ENCODE assay signal across 8 cellular contexts in the genomic region with DNA sequence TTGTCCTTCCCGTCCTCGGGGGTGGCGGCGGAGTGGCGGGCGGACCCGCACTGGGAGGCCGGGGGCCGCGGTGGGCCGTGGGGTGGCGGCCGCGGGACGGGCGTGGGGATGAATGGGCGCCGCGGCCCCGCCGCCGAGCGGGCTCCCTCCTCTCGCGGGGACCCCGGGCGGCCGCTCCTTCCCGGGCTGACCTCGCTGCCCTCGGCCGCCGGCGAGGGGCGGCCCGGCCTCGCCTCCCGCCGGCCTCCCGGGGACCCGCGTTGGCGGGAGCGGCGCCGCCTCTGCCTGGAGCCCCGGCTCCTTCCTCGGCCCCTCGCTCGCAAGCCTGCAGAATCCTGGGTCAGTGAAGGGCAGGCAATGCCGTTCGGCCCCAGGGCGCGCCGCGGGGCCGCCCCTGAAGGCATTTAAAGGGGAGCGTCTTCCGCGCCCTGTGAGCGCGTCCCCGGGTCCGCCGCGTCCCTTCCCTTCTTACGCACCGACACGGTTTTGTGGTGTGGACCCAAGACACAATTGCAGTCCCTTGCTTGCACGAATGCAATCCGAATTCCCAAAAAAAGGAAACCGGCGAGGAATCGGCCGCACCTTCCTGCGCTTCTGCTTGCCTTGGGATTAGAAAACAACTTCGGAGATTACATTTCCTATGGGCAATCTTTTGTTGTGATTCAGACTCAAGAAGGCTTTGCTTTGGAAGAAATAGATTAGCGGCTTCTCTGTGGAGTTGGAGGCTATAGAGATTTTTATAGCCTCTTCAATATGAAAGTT. TPM values are rescaled to one million over a fixed set of nuclear protein-coding genes. Genes with fewer than 3 reads are reported as not detected.
A peak's percentile ranks its signal among the peaks of the same experiment; 100 is the strongest.
DNase-seq lines count a peak whose midpoint lies in the region; ATAC-seq, FAIRE-seq and TF ChIP-seq lines count a peak whose summit lies in the region.

No MANE protein-coding gene starts in this region.

- TF ChIP-seq EP300 in A549 (IDR thresholded peaks at IDR 0.05), result no peak

- no peak for TF ChIP-seq CTCF in A549 (IDR thresholded peaks at IDR 0.05)
- no peak for TF ChIP-seq CTCF in GM13977 (IDR thresholded peaks at IDR 0.05; ENCODE audit: extremely low read depth, insufficient read depth, missing control alignments)
- TF ChIP-seq CTCF in breast epithelium (IDR thresholded peaks at IDR 0.05), result no peak

- H3K4me3 ChIP-seq in A549 (peak overlapping the region; percentile 100), breast epithelium (peak overlapping the region; percentile 88 to 98 (median 94)), iPS-20b (ENCODE audit: low read length) (peak overlapping the region; percentile 97), skeletal muscle tissue (ENCODE audit: low read length in 3 of 3) (peak overlapping the region; percentile 84 to 94 (median 93))

- peaks cover 28% of the 10 kb centered on the region for H3K4me1 ChIP-seq in A549
- peaks cover 0 to 3% of the 10 kb centered on the region in 2 donors for H3K4me1 ChIP-seq in breast epithelium
- peaks cover 12% of the 10 kb centered on the region for H3K4me1 ChIP-seq in iPS-20b (ENCODE audit: insufficient read depth, low read length)
- peaks cover 6 to 24% (median 23%) of the 10 kb centered on the region in 3 donors for H3K4me1 ChIP-seq in skeletal muscle tissue (ENCODE audit: control insufficient read depth in 3 of 3, insufficient read depth in 3 of 3, low read length in 3 of 3)

- TF ChIP-seq RAD21 in A549 (conservative IDR thresholded peaks at IDR 0.05 in 1 of 2, IDR thresholded peaks at IDR 0.05 in 1 of 2), result no peak

- H3K27me3 ChIP-seq in breast epithelium (no peaks in the 10 kb centered on the region), iPS-20b (ENCODE audit: insufficient read depth, low read length) (no peaks in the 10 kb centered on the region), skeletal muscle tissue (ENCODE audit: control insufficient read depth in 3 of 3, insufficient read depth in 3 of 3, low read length in 3 of 3) (no peaks in the 10 kb centered on the region)

- H3K36me3 ChIP-seq in breast epithelium (no peaks in the 10 kb centered on the region), iPS-20b (ENCODE audit: insufficient read depth, low read depth, low read length) (no peaks in the 10 kb centered on the region), skeletal muscle tissue (ENCODE audit: control insufficient read depth in 3 of 3, insufficient read depth in 3 of 3, low read length in 3 of 3) (no peaks in the 10 kb centered on the region)

- DNase-seq in A549 (ENCODE audit: low read depth in 1 of 2, low spot score in 1 of 2) (peak in 1 of 2 experiments; percentile 12), GM13977 (ENCODE audit: low spot score) (peak; percentile 35), SK-N-DZ (ENCODE audit: low spot score) (peak; percentile 11), breast epithelium (ENCODE audit: low spot score in 2 of 2) (no peak)

- TF ChIP-seq POLR2A in A549 (IDR thresholded peaks at IDR 0.05; ENCODE audit: low read length) (no peak), breast epithelium (IDR thresholded peaks at IDR 0.05) (no peak)

- H3K9ac ChIP-seq in iPS-20b (ENCODE audit: low read depth, low read length), result peak overlapping the region; percentile 86; the same call in 1 of the 2 replicates
- H3K9ac ChIP-seq in skeletal muscle tissue (ENCODE audit: low read depth in 1 of 3, low read length in 3 of 3), result peak overlapping the region; percentile 76 to 87 (median 86)

- intact Hi-C loops in breast epithelium (cut with DNase I; ENCODE audit: low total_unique reads), result loop anchor here (10.0 kb wide), 1 partner anchor 252 kb away; no protein-coding TSS in a partner anchor

- H3K4me2 ChIP-seq in A549, result peak overlapping the region; percentile 91

- in situ Hi-C loops in GM13977 (cut with MboI; ENCODE audit: low pct_unique_long_range_greater_than_20kb, low sequenced_read_pairs, unreplicated experiment), result no loop called here

- WGBS in A549 (ENCODE audit: missing lambda C conversion rate), result under 1% methylated on average over 12 of the region's 78 CpGs

- CTCF ChIA-PET in A549 (lab: Yijun Ruan, JAX), result no interaction called here

- no peaks in the 10 kb centered on the region for H3K9me3 ChIP-seq in A549
- no peaks in the 10 kb centered on the region for H3K9me3 ChIP-seq in breast epithelium
- H3K9me3 ChIP-seq in iPS-20b (ENCODE audit: insufficient read depth, low read depth, low read length), result no peaks in the 10 kb centered on the region
- H3K9me3 ChIP-seq in skeletal muscle tissue (ENCODE audit: control insufficient read depth in 3 of 3, low read length in 3 of 3), result no peaks in the 10 kb centered on the region

- no peak for FAIRE-seq in A549 (lab: Jason Lieb, UNC)

- ATAC-seq in A549 (peak in 1 of 2 experiments; percentile 21; a peak in 3 of 6 replicates), HG03354 (IDR thresholded peaks at IDR 0.05; ENCODE audit: poor library complexity, severe bottlenecking, unreplicated experiment) (no peak), HG03135 (IDR thresholded peaks at IDR 0.05; ENCODE audit: unreplicated experiment) (no peak)

- POLR2A ChIA-PET in A549 (lab: Yijun Ruan, JAX), result interaction anchor here (0.5 kb wide), 1 partner anchor 22 kb away, joined by 4 read pairs; no protein-coding TSS in a partner anchor

- peak overlapping the region; percentile 92 to 98 for H3K27ac ChIP-seq in A549
- peak overlapping the region; percentile 93 to 96 for H3K27ac ChIP-seq in breast epithelium
- H3K27ac ChIP-seq in iPS-20b (ENCODE audit: low read length), result peak overlapping the region; percentile 10
- peak overlapping the region; percentile 62 for H3K27ac ChIP-seq in skeletal muscle tissue (ENCODE audit: low read depth, low read length)

TF ChIP-seq in A549, 52 proteins besides CTCF, POLR2A, EP300 and RAD21 (continues in another document):
- no peak for TF ChIP-seq RCOR1 (IDR thresholded peaks at IDR 0.05; ENCODE audit: low read depth, low read length)
- TF ChIP-seq ZSCAN20 (CRISPR knock-in tag; IDR thresholded peaks at IDR 0.05), result no peak
- no peak for TF ChIP-seq KDM5A (IDR thresholded peaks at IDR 0.05)
- no peak for TF ChIP-seq FOSB (CRISPR knock-in tag; IDR thresholded peaks at IDR 0.05)
- TF ChIP-seq, protein P1, sequence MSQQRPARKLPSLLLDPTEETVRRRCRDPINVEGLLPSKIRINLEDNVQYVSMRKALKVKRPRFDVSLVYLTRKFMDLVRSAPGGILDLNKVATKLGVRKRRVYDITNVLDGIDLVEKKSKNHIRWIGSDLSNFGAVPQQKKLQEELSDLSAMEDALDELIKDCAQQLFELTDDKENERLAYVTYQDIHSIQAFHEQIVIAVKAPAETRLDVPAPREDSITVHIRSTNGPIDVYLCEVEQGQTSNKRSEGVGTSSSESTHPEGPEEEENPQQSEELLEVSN (IDR thresholded peaks at IDR 0.05; ENCODE audit: borderline replicate concordance, low read depth), result no peak
- TF ChIP-seq GATA3 (IDR thresholded peaks at IDR 0.05; ENCODE audit: borderline replicate concordance), result no peak
- no peak for TF ChIP-seq NR3C1 (IDR thresholded peaks at IDR 0.05)
- no peak for TF ChIP-seq HDAC2 (IDR thresholded peaks at IDR 0.05)
- TF ChIP-seq NPAS2 (CRISPR knock-in tag; IDR thresholded peaks at IDR 0.05; ENCODE audit: borderline replicate concordance), result no peak
- no peak for TF ChIP-seq FOSL2 (IDR thresholded peaks at IDR 0.05)
- no peak for TF ChIP-seq FOSL2 (CRISPR knock-in tag; IDR thresholded peaks at IDR 0.05)
- no peak for TF ChIP-seq CBX8 (IDR thresholded peaks at IDR 0.05)

RNA-seq across cellular contexts. Expression of a gene that starts 0.8 kb away (rescaled TPM):
- 23.7 and 24.4 TPM in 2 replicates for polyA plus RNA-seq in A549 (2011; rRNA removed)
- 20.2 and 23.8 TPM in 2 replicates for polyA plus RNA-seq in A549 (2012; cell fraction: cytosol; rRNA removed)
- 28.0 and 32.0 TPM in 2 replicates for polyA plus RNA-seq in A549 (2012; cell fraction: nucleus; rRNA removed)
- polyA plus RNA-seq in A549 (2017; fragmentation: RNase III; extraction: RNeasy Plus Mini Kit Qiagen cat#74134 plus additional on column Dnase treatment), result 15.2 to 17.0 TPM (median 16.7 TPM) in 3 replicates
- 24.1 and 28.0 TPM in 2 replicates for polyA minus RNA-seq in A549 (2011; rRNA and poly(A)+ RNA removed)
- 28.5 and 34.8 TPM in 2 replicates for polyA plus RNA-seq in SK-N-DZ (2014; cell fraction: cytosol; rRNA removed)
- polyA plus RNA-seq in SK-N-DZ (2014; cell fraction: nucleus; rRNA removed), result 34.1 and 36.8 TPM in 2 replicates
- 100 to 1,000 TPM in 1 of 3 donors, 10 to 100 TPM in 2; 39.5 to 113 (median 58.3) TPM for total RNA-seq in breast epithelium
- total RNA-seq in skeletal muscle tissue, result 21.4 TPM

RNA-seq across cellular contexts. Expression of a gene that starts 1.5 kb away (rescaled TPM):
- polyA plus RNA-seq in A549 (2011; rRNA removed) (34.3 and 38.9 TPM in 2 replicates), A549 (2017; fragmentation: RNase III; extraction: RNeasy Plus Mini Kit Qiagen cat#74134 plus additional on column Dnase treatment) (15.2 to 17.4 TPM (median 15.6 TPM) in 3 replicates)
- 9.4 and 9.8 TPM in 2 replicates for polyA plus RNA-seq in A549 (2012; cell fraction: cytosol; rRNA removed)
- polyA plus RNA-seq in A549 (2012; cell fraction: nucleus; rRNA removed), result 7.4 and 8.6 TPM in 2 replicates
- polyA minus RNA-seq in A549 (2011; rRNA and poly(A)+ RNA removed), result 14.4 and 17.5 TPM in 2 replicates
- 15.7 and 27.6 TPM in 2 replicates for polyA plus RNA-seq in SK-N-DZ (2014; cell fraction: cytosol; rRNA removed)
- polyA plus RNA-seq in SK-N-DZ (2014; cell fraction: nucleus; rRNA removed), result 49.1 and 67.3 TPM in 2 replicates
- total RNA-seq in breast epithelium (10 to 100 TPM; 24.9 to 49.4 (median 47.6) TPM), skeletal muscle tissue (35.5 TPM)

RNA-seq across cellular contexts. Expression of a gene that starts 54.6 kb away (rescaled TPM):
- polyA plus RNA-seq in A549 (2011; rRNA removed) (30.3 and 32.0 TPM in 2 replicates), A549 (2017; fragmentation: RNase III; extraction: RNeasy Plus Mini Kit Qiagen cat#74134 plus additional on column Dnase treatment) (20.7 to 22.1 TPM (median 21.0 TPM) in 3 replicates)
- 12.6 and 14.8 TPM in 2 replicates for polyA plus RNA-seq in A549 (2012; cell fraction: cytosol; rRNA removed)
- polyA plus RNA-seq in A549 (2012; cell fraction: nucleus; rRNA removed), result 10.7 and 13.4 TPM in 2 replicates
- polyA minus RNA-seq in A549 (2011; rRNA and poly(A)+ RNA removed), result 8.6 and 9.8 TPM in 2 replicates
- polyA plus RNA-seq in SK-N-DZ (2014; cell fraction: cytosol; rRNA removed), result 41.2 and 43.5 TPM in 2 replicates
- 49.7 and 67.7 TPM in 2 replicates for polyA plus RNA-seq in SK-N-DZ (2014; cell fraction: nucleus; rRNA removed)
- total RNA-seq in breast epithelium (10 to 100 TPM in 1 of 3 donors, 1 to 10 TPM in 2; 6.6 to 10.1 (median 9.2) TPM), skeletal muscle tissue (15.7 TPM)

Comparison
In these comparisons a context has a peak if more than half of its experiments do, and no peak if none do; other contexts are left out.
1. DNase-seq: peak in GM13977 (single experiment) and SK-N-DZ (single experiment); none in breast epithelium (0 of 2).
2. H3K27ac ChIP-seq: peak in every context shown above with its lines; median percentile 95 in A549; 94 in breast epithelium; 62 in skeletal muscle tissue; 10 in iPS-20b.
3. Peak in every context shown above with its lines, with median percentiles within 50 percentile points of each other: H3K4me3 ChIP-seq.